8 cellular contexts compared by ENCODE assay signal in the genomic region with DNA sequence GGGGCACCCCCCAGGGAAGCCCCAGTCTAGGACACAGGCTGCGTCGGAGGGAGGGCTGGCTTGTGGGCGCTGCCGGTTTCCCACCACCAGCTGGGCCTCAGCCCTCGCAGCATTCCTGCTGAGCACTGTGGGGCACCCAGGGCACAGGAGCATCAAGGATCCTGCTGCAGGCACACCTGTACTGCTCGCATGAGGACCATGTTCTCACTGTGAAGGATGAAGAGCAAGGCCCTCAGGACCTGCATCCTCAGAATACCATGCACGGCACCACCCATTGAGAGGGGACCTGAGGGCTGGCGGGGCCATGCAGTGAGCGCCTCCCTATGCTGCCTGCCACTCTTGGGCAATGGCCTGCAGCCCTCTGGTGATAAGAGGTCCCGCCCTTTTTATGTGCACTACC. TPM values are rescaled to one million over a fixed set of nuclear protein-coding genes. Genes with fewer than 3 reads are reported as not detected.
"Had no signal": no experiment of that assay in that cellular context is flagged by ENCODE, and none has a peak within 500 bp of the region (broad histone marks: within the 10 kb centered on the region; RNA-seq: fewer than 3 reads in every experiment).

No MANE protein-coding gene starts in this region.

- H3K4me1 ChIP-seq: HAP-1 had no signal

- H3K4me1 Mint-ChIP-seq: GM23338, IgD-negative memory B cell had no signal

- DNase-seq: HFFc6 had no signal

- H3K4me3 Mint-ChIP-seq: GM23338, HFFc6 had no signal

- H3K4me2 ChIP-seq: GM23338 had no signal

- H3K4me3 ChIP-seq: GM23338, HAP-1 had no signal

- H2AFZ ChIP-seq: GM23338 had no signal

- H3K27ac Mint-ChIP-seq: GM23338, HFFc6, IgD-negative memory B cell had no signal

- H3K36me3 ChIP-seq: HAP-1 had no signal

- ATAC-seq: GM23338, HCT116, HepG2 had no signal

- H3K36me3 Mint-ChIP-seq: IgD-negative memory B cell had no signal

- H3K27ac ChIP-seq: HL-60 had no signal

- H3K27me3 Mint-ChIP-seq: IgD-negative memory B cell had no signal

RNA-seq across cellular contexts. Expression of a gene that starts 31.4 kb away (rescaled TPM):
- total RNA-seq: GM23338, H1, HepG2, HFFc6 had no signal
- polyA plus RNA-seq: GM23338, H1, HepG2, IgD-negative memory B cell had no signal
